Comparison of ENCODE assay signal across 17 cellular contexts in genomic region chr2:149099298-149099697, GRCh38.
"Had no signal": no experiment of that assay in that cellular context is flagged by ENCODE, and none has a peak within 500 bp of the region (broad histone marks: within the 10 kb centered on the region; RNA-seq: fewer than 3 reads in every experiment).

No MANE protein-coding gene starts in this region.

- H3K27ac ChIP-seq: hepatocyte, neural progenitor cell, ovary, sigmoid colon had no signal

- FAIRE-seq: endometrium, keratinocyte, urothelium cell line had no signal

- H3K4me1 ChIP-seq: sigmoid colon had no signal

- H3K27me3 ChIP-seq: hepatocyte, neural progenitor cell, ovary, sigmoid colon had no signal

- H3K4me3 ChIP-seq: hepatocyte, neural progenitor cell, ovary, sigmoid colon had no signal

- H3K36me3 ChIP-seq: neural progenitor cell, ovary, sigmoid colon had no signal

- H3K9me3 ChIP-seq: ovary, sigmoid colon had no signal

- H3K4me1 Mint-ChIP-seq: activated CD4-positive, alpha-beta T cell treated with anti-CD3 and anti-CD28 coated beads for 36 hours; activated CD8-positive, alpha-beta memory T cell treated with anti-CD3 and anti-CD28 coated beads, Interleukin-2, amount 10 ng/mL, durations not matched to agents 7 days and 5 days; neural progenitor cell had no signal

- H3K36me3 Mint-ChIP-seq: activated CD4-positive, alpha-beta memory T cell treated with anti-CD3 and anti-CD28 coated beads for 36 hours; activated CD8-positive, alpha-beta memory T cell treated with anti-CD3 and anti-CD28 coated beads, Interleukin-2, amount 10 ng/mL, durations not matched to agents 7 days and 5 days; activated naive CD4-positive, alpha-beta T cell treated with anti-CD3 and anti-CD28 coated beads, Interleukin-2, amount 50 U/mL, for 72 hours; neural progenitor cell had no signal

- DNase-seq: activated CD4-positive, alpha-beta memory T cell treated with anti-CD3 and anti-CD28 coated beads for 36 hours; activated CD4-positive, alpha-beta T cell treated with anti-CD3 and anti-CD28 coated beads for 36 hours; activated CD8-positive, alpha-beta memory T cell treated with anti-CD3 and anti-CD28 coated beads, Interleukin-2, amount 10 ng/mL, durations not matched to agents 7 days and 5 days; activated gamma-delta T cell; activated T-cell treated with anti-CD3 and anti-CD28 coated beads, Interleukin-2, amount 50 U/mL, for 48 hours; ovary; sigmoid colon; stimulated activated CD4-positive, alpha-beta T cell treated with anti-CD3 and anti-CD28 coated beads, Interleukin-12 subunit alpha, Interleukin-12 subunit beta, amount 100 ng/mL, for 4 hours; stimulated activated CD4-positive, alpha-beta T cell treated with anti-CD3 and anti-CD28 coated beads, Interleukin-2, amount 100 ng/mL, for 24 hours; T-helper 1 cell; T1000 had no signal

- H3K9me3 Mint-ChIP-seq: activated CD4-positive, alpha-beta memory T cell treated with anti-CD3 and anti-CD28 coated beads for 36 hours; activated naive CD4-positive, alpha-beta T cell treated with anti-CD3 and anti-CD28 coated beads, Interleukin-2, amount 50 U/mL, for 72 hours; neural progenitor cell had no signal

- H3K4me3 Mint-ChIP-seq: activated CD4-positive, alpha-beta memory T cell treated with anti-CD3 and anti-CD28 coated beads for 36 hours; activated CD4-positive, alpha-beta T cell treated with anti-CD3 and anti-CD28 coated beads for 36 hours; activated CD8-positive, alpha-beta memory T cell treated with anti-CD3 and anti-CD28 coated beads, Interleukin-2, amount 10 ng/mL, durations not matched to agents 7 days and 5 days; neural progenitor cell had no signal

- H3K27ac Mint-ChIP-seq: activated CD4-positive, alpha-beta memory T cell treated with anti-CD3 and anti-CD28 coated beads for 36 hours; activated CD4-positive, alpha-beta T cell treated with anti-CD3 and anti-CD28 coated beads for 36 hours; activated CD8-positive, alpha-beta memory T cell treated with anti-CD3 and anti-CD28 coated beads, Interleukin-2, amount 10 ng/mL, durations not matched to agents 7 days and 5 days; activated naive CD4-positive, alpha-beta T cell treated with anti-CD3 and anti-CD28 coated beads, Interleukin-2, amount 50 U/mL, for 72 hours; neural progenitor cell had no signal
